18 cellular contexts compared by ENCODE assay signal in the genomic region with DNA sequence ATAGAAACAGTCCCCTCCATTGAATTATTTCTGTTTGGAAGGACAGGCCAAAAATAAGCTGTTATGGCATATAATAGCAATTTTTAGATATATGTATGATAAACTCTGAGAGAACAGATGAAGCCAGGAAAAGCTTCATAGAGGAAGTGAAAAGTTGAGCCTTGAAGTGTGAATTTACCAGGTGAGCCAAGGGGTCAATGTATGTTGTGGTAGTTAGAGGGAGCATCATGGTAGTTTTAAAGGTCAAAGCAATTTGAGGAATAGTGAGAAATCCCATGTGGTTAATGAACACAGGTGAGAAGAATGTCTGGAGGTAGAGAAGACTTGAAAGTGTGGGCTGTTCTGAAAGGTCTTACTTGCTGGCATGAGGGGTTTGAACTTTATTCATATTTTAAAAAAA. TPM values are rescaled to one million over a fixed set of nuclear protein-coding genes. Genes with fewer than 3 reads are reported as not detected.
DNase-seq lines count a peak whose midpoint lies in the region; ATAC-seq, FAIRE-seq and TF ChIP-seq lines count a peak whose summit lies in the region.
"Had no signal": no experiment of that assay in that cellular context is flagged by ENCODE, and none has a peak within 500 bp of the region (broad histone marks: within the 10 kb centered on the region; RNA-seq: fewer than 3 reads in every experiment).

No MANE protein-coding gene starts in this region.

- H3K4me2 ChIP-seq in H1 (ENCODE audit: insufficient read depth in 1 of 2, low read depth in 2 of 2, low read length in 2 of 2): no peak overlapping the region
- H3K4me2 ChIP-seq: KMS-11, PC-9 had no signal

- H3K14ac ChIP-seq in H1 (ENCODE audit: insufficient read length): no peak overlapping the region

- H2BK20ac ChIP-seq in H1 (ENCODE audit: low read length): no peak overlapping the region

- H3K4me1 Mint-ChIP-seq in nephron progenitor cell: peaks cover 12% of the 10 kb centered on the region
- H3K4me1 Mint-ChIP-seq: CD8-positive, alpha-beta memory T cell had no signal

- no peak for TF ChIP-seq RAD21 in H1 (IDR thresholded peaks at IDR 0.05 in 1 of 2, conservative IDR thresholded peaks at IDR 0.05 in 1 of 2; ENCODE audit: low read depth in 2 of 2, low read length in 2 of 2)

- H2BK120ac ChIP-seq in H1 (replicated peaks; ENCODE audit: low read depth, low read length): no peak overlapping the region

- no peaks in the 10 kb centered on the region for H3K79me1 ChIP-seq in H1 (ENCODE audit: low read depth, low read length)

- POLR2A ChIA-PET in H1 (lab: Charles Lee; ENCODE audit: partially characterized antibody): interaction anchor here (1.1 kb wide), 1 partner anchor 8 kb away, joined by 3 read pairs; no protein-coding TSS in a partner anchor

- no peaks in the 10 kb centered on the region for H4K20me1 ChIP-seq in H1 (replicated peaks in 1 of 2; ENCODE audit: control insufficient read depth in 1 of 2, insufficient read depth in 2 of 2, low read length in 2 of 2)

- DNase-seq in H1 (ENCODE audit: low read depth in 1 of 2, low spot score in 2 of 2) (no peak), nephron progenitor cell (no peak), HTR-8/SVneo (ENCODE audit: insufficient read length, low spot score) (no peak), T-helper 1 cell (no peak), H7 (no peak), DMS114 treated with DMSO at 0.1 percent for 48 hours (lab: John Stamatoyannopoulos, UW; ENCODE audit: unreplicated experiment) (no peak)
- DNase-seq: C1 segment of cervical spinal cord; CD8-positive, alpha-beta memory T cell; HCEC 1CT; MV-4-11; NCI-H1417; NCI-H187; NCI-H2107; NCI-H2227 treated with DMSO at 0.1 percent for 48 hours; PC-9 had no signal

- FAIRE-seq in H1 (lab: Jason Lieb, UNC) (no peak), HTR-8/SVneo (lab: Jason Lieb, UNC) (no peak)

- peak overlapping the region; percentile 2 for H3K27ac Mint-ChIP-seq in nephron progenitor cell
- H3K27ac Mint-ChIP-seq: CD8-positive, alpha-beta memory T cell had no signal

- TF ChIP-seq CTCF in H1 (IDR thresholded peaks at IDR 0.05; ENCODE audit: control extremely low read depth in 1 of 3, insufficient read depth in 1 of 3, low read depth in 1 of 3, low read length in 3 of 3) (no peak), nephron progenitor cell (IDR thresholded peaks at IDR 0.05) (no peak)

- H3K4me3 Mint-ChIP-seq in nephron progenitor cell: no peak overlapping the region
- H3K4me3 Mint-ChIP-seq: CD8-positive, alpha-beta memory T cell had no signal

- H3K27ac ChIP-seq in H1 (ENCODE audit: low read depth, low read length): no peak overlapping the region
- H3K27ac ChIP-seq: KMS-11, PC-9, RWPE1 had no signal

- H3K36me3 ChIP-seq in H1 (ENCODE audit: control insufficient read depth in 2 of 4, insufficient read depth in 4 of 4, low read length in 3 of 4): no peaks in the 10 kb centered on the region; a peak in 1 of 8 replicates
- H3K36me3 ChIP-seq in H7 (replicated peaks; ENCODE audit: control insufficient read depth, insufficient read depth, low read length): no peaks in the 10 kb centered on the region

- no peak for TF ChIP-seq POLR2A in H1 (IDR thresholded peaks at IDR 0.05; ENCODE audit: control extremely low read depth in 1 of 2, low read depth in 2 of 2, low read length in 2 of 2)

- no peaks in the 10 kb centered on the region for H3K23me2 ChIP-seq in H1 (ENCODE audit: low read depth, low read length)

- CTCF ChIA-PET in H1 (lab: Charles Lee; ENCODE audit: partially characterized antibody): interaction anchor here (0.6 to 2.4 kb wide), 10 partner anchors 8 to 328 kb away, joined by 3 to 10 read pairs (median 4); no protein-coding TSS in a partner anchor

- no peaks in the 10 kb centered on the region for H3K27me3 ChIP-seq in H1 (replicated peaks in 1 of 4; ENCODE audit: control insufficient read depth in 3 of 4, extremely low read depth in 1 of 4, insufficient read depth in 3 of 4, low read length in 3 of 4)
- no peaks in the 10 kb centered on the region for H3K27me3 ChIP-seq in H7 (ENCODE audit: control insufficient read depth, insufficient read depth, low read length)

- no peak overlapping the region for H4K8ac ChIP-seq in H1 (ENCODE audit: extremely low read depth, insufficient read depth, low read length)

- no peaks in the 10 kb centered on the region for H3K36me3 Mint-ChIP-seq in nephron progenitor cell (ENCODE audit: low read depth)

- H3K9me3 Mint-ChIP-seq in nephron progenitor cell: no peaks in the 10 kb centered on the region

- no peak overlapping the region for H4K91ac ChIP-seq in H1 (replicated peaks; ENCODE audit: insufficient read length, low read length)

- H3K4me3 ChIP-seq in H1 (ENCODE audit: extremely low read depth in 1 of 4, insufficient read depth in 2 of 4, low read depth in 3 of 4, low read length in 4 of 4): no peak overlapping the region
- H3K4me3 ChIP-seq in H7 (ENCODE audit: insufficient read depth, low read depth, low read length): no peak overlapping the region
- H3K4me3 ChIP-seq: PC-9 had no signal

- H2BK12ac ChIP-seq in H1 (ENCODE audit: low read depth, low read length): no peak overlapping the region

- H3K23ac ChIP-seq in H1 (ENCODE audit: insufficient read length): no peak overlapping the region

- peak overlapping the region; percentile 84; the same call in 1 of the 2 replicates for H2AFZ ChIP-seq in H1 (ENCODE audit: low read length)
- H2AFZ ChIP-seq: PC-9 had no signal

- no peak overlapping the region for H3K9ac ChIP-seq in H1 (replicated peaks in 1 of 4; ENCODE audit: extremely low read depth in 1 of 4, low read depth in 3 of 4, low read length in 3 of 4)
- H3K9ac ChIP-seq: KMS-11 had no signal

- H2AK5ac ChIP-seq in H1 (ENCODE audit: low read depth, low read length): no peak overlapping the region

- no peak overlapping the region for H3K56ac ChIP-seq in H1 (replicated peaks; ENCODE audit: insufficient read length, low read depth, low read length)

- no peak overlapping the region for H4K5ac ChIP-seq in H1 (ENCODE audit: insufficient read length, low read depth, low read length)

- no peak overlapping the region for H3K18ac ChIP-seq in H1 (ENCODE audit: extremely low read depth, low read length)

- ATAC-seq in GM21390 (IDR thresholded peaks at IDR 0.05; ENCODE audit: unreplicated experiment): peak; percentile 47

- H3K4me1 ChIP-seq in H1 (replicated peaks in 1 of 4; ENCODE audit: control insufficient read depth in 3 of 4, insufficient read depth in 4 of 4, low read length in 3 of 4): no peaks in the 10 kb centered on the region

- H3K79me2 ChIP-seq in H1 (ENCODE audit: control insufficient read depth in 1 of 2, insufficient read depth in 2 of 2, low read length in 2 of 2): no peaks in the 10 kb centered on the region

- no peak for TF ChIP-seq EP300 in H1 (IDR thresholded peaks at IDR 0.05; ENCODE audit: borderline replicate concordance in 1 of 2, low read depth in 2 of 2, low read length in 2 of 2)

- peaks cover 6% of the 10 kb centered on the region for H3K27me3 Mint-ChIP-seq in nephron progenitor cell (ENCODE audit: low read depth, poor library complexity)

- no peak overlapping the region for H2BK5ac ChIP-seq in H1 (ENCODE audit: low read depth, low read length)

- H2BK15ac ChIP-seq in H1 (ENCODE audit: low read length): no peak overlapping the region

- no peaks in the 10 kb centered on the region for H3K9me3 ChIP-seq in H1 (ENCODE audit: insufficient read depth in 2 of 2, low read depth in 1 of 2, low read length in 1 of 2)

- no peak overlapping the region for H3K4ac ChIP-seq in H1 (replicated peaks; ENCODE audit: insufficient read length, low read depth, low read length)

TF ChIP-seq in H1, 55 proteins besides CTCF, POLR2A, EP300 and RAD21 (continues in another document):
- TF ChIP-seq MAFK (IDR thresholded peaks at IDR 0.05; ENCODE audit: low read depth, low read length): no peak
- no peak for TF ChIP-seq PHF8 (conservative IDR thresholded peaks at IDR 0.05; ENCODE audit: low read depth, low read length)
- no peak for TF ChIP-seq SP1 (IDR thresholded peaks at IDR 0.05; ENCODE audit: low read depth, low read length)
- TF ChIP-seq E2F6 (IDR thresholded peaks at IDR 0.05): no peak
- no peak for TF ChIP-seq CTBP2 (IDR thresholded peaks at IDR 0.05; ENCODE audit: borderline replicate concordance, insufficient read depth, insufficient read length, low read length)
- TF ChIP-seq SP2 (IDR thresholded peaks at IDR 0.05; ENCODE audit: low read length): no peak

RNA-seq across cellular contexts. Expression of gene COL19A1, which starts 47.0 kb away (rescaled TPM):
- total RNA-seq in H1 (2021; fragmentation: NEBNext Ultra II Directional; extraction: Animal tissue kit (Norgen Biotek cat#: 25700)): not detected in 2 replicates
- not detected in 2 replicates for polyA plus RNA-seq in H1 (2011; rRNA removed)
- not detected for polyA plus RNA-seq in H1 (2011; cell fraction: cytosol; rRNA removed)
- polyA plus RNA-seq in H1 (2011; cell fraction: nucleus; rRNA removed): not detected
- polyA plus RNA-seq in H1 (2012, experiment 1 of 2): not detected in 4 replicates
- not detected for polyA plus RNA-seq in H1 (2012, experiment 2 of 2)
- polyA plus RNA-seq in H1 (2013, experiment 1 of 2): 0.04 TPM
- not detected for polyA plus RNA-seq in H1 (2013, experiment 2 of 2)
- polyA minus RNA-seq in H1 (2011; rRNA and poly(A)+ RNA removed): not detected in 2 replicates
- not detected for polyA minus RNA-seq in H1 (2011; cell fraction: cytosol; rRNA and poly(A)+ RNA removed)
- not detected for polyA minus RNA-seq in H1 (2011; cell fraction: nucleus; rRNA and poly(A)+ RNA removed)
- not detected in 2 replicates for total RNA-seq in H7 (2014; rRNA removed; shearing (Covaris generic))
- total RNA-seq: PC-9 had no signal
- polyA plus RNA-seq: CD8-positive, alpha-beta memory T cell had no signal
